In the genomic region with DNA sequence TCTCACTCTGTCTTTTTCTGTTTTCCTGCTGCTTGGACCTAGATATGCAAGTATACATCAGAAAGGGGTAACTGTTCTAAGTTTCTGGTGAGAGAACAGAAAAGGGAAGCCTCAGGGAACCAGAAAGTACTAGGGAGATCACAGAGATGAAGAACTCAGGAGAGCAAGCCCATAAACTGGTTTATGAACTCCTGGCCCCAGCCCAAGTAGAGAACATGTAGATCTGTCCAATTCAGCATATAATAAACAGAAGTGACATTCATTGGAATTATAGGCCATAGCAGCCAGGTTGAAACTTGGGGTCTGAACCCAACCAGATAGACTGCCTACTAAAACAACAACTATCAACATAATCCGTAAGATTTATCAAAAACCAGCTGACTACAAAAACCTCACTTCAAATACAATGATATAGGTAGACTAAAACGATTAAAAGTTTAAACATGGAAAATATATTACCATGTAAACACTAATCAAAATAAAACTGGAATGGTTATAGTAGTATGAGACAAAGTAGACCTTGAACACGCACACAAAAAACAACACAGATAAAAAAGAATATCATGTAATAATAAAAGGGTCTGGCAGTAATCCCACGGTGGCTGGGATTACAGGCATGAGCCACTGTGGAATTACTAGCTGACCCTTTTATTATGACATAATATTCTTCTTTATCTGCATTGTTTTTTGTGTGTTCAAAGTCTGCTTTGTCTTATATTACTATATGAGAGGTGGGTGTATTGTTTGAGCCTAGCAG, we compare ENCODE assay signal across 15 cellular contexts.
DNase-seq lines count a peak whose midpoint lies in the region; ATAC-seq and TF ChIP-seq lines count a peak whose summit lies in the region.
"Had no signal": no experiment of that assay in that cellular context is flagged by ENCODE, and none has a peak within 500 bp of the region (broad histone marks: within the 10 kb centered on the region; RNA-seq: fewer than 3 reads in every experiment).

No MANE protein-coding gene starts in this region.

- 19% methylated on average over 4 of the region's 4 CpGs for WGBS in prostate gland
- WGBS in esophagus squamous epithelium, 2 donors: 79 to 83% methylated on average over 4 of the region's 4 CpGs

- H3K4me3 ChIP-seq in mucosa of descending colon (no peak overlapping the region), prostate gland (no peak overlapping the region), esophagus squamous epithelium (no peak overlapping the region)
- H3K4me3 ChIP-seq: BLaER1 treated with 17β-estradiol and CSF1 and Interleukin-3, amounts not matched to agents 10 nM and 100 nM; GM12878; GM23338 had no signal

- TF ChIP-seq CTCF in mucosa of descending colon (IDR thresholded peaks at IDR 0.05) (no peak), prostate gland (IDR thresholded peaks at IDR 0.05) (no peak), esophagus squamous epithelium (IDR thresholded peaks at IDR 0.05) (no peak)

- DNase-seq in LoVo (ENCODE audit: low spot score) (peak; percentile 25), mucosa of descending colon (peak in 1 of 3 donors; percentile 91), prostate gland (ENCODE audit: low spot score) (peak; percentile 79), Right ventricle myocardium superior (no peak), esophagus squamous epithelium (lab: John Stamatoyannopoulos, UW) (no peak)
- DNase-seq: Calu3; CD8-positive, alpha-beta T cell; DND-41; EL; HCEC 1CT; HFFc6 had no signal

- ATAC-seq in mucosa of descending colon (peak; percentile 93), Right ventricle myocardium superior (ENCODE audit: poor library complexity) (no peak), HG03045 (IDR thresholded peaks at IDR 0.05; ENCODE audit: unreplicated experiment) (no peak)
- ATAC-seq: CD8-positive, alpha-beta T cell; GM12878; GM23338 had no signal

- H3K36me3 ChIP-seq in mucosa of descending colon (ENCODE audit: low read depth) (no peaks in the 10 kb centered on the region), prostate gland (no peaks in the 10 kb centered on the region), esophagus squamous epithelium (no peaks in the 10 kb centered on the region)
- H3K36me3 ChIP-seq: BLaER1 treated with 17β-estradiol and CSF1 and Interleukin-3, amounts not matched to agents 10 nM and 100 nM had no signal

- TF ChIP-seq POLR2A in prostate gland (IDR thresholded peaks at IDR 0.05): no peak
- TF ChIP-seq POLR2A in esophagus squamous epithelium (IDR thresholded peaks at IDR 0.05): no peak

- peak overlapping the region; percentile 12 to 39 for H3K27ac ChIP-seq in prostate gland
- H3K27ac ChIP-seq in esophagus squamous epithelium: no peak overlapping the region
- H3K27ac ChIP-seq: BLaER1 treated with 17β-estradiol and CSF1 and Interleukin-3, amounts not matched to agents 10 nM and 100 nM had no signal

- intact Hi-C loops in mucosa of descending colon (cut with DNase I, micrococcal nuclease) (no loop called here), prostate gland (cut with DNase I) (no loop called here), Right ventricle myocardium superior (cut with DNase I) (no loop called here), esophagus squamous epithelium (cut with DNase I) (no loop called here)

- H3K4me1 ChIP-seq in mucosa of descending colon (ENCODE audit: low read depth) (peaks cover 21% of the 10 kb centered on the region), prostate gland (replicated peaks) (peaks cover 8% of the 10 kb centered on the region), esophagus squamous epithelium (no peaks in the 10 kb centered on the region)
- H3K4me1 ChIP-seq: BLaER1 treated with 17β-estradiol and CSF1 and Interleukin-3, amounts not matched to agents 10 nM and 100 nM had no signal

- H3K27me3 ChIP-seq in prostate gland (replicated peaks; ENCODE audit: insufficient read depth) (no peaks in the 10 kb centered on the region), esophagus squamous epithelium (no peaks in the 10 kb centered on the region)
- H3K27me3 ChIP-seq: BLaER1 treated with 17β-estradiol and CSF1 and Interleukin-3, amounts not matched to agents 10 nM and 100 nM had no signal

- H3K9me3 ChIP-seq in mucosa of descending colon (no peaks in the 10 kb centered on the region), prostate gland (no peaks in the 10 kb centered on the region), esophagus squamous epithelium (no peaks in the 10 kb centered on the region)
- H3K9me3 ChIP-seq: BLaER1 treated with 17β-estradiol and CSF1 and Interleukin-3, amounts not matched to agents 10 nM and 100 nM had no signal

Comparison
In these comparisons a context has a peak if more than half of its experiments do, and no peak if none do; other contexts are left out.
1. DNase-seq: peak in LoVo (single experiment) and prostate gland (single experiment); none in Right ventricle myocardium superior (single experiment) and esophagus squamous epithelium (single experiment).
2. H3K27ac ChIP-seq: peak in prostate gland (2 of 2); none in esophagus squamous epithelium (0 of 4).